In the genomic region with DNA sequence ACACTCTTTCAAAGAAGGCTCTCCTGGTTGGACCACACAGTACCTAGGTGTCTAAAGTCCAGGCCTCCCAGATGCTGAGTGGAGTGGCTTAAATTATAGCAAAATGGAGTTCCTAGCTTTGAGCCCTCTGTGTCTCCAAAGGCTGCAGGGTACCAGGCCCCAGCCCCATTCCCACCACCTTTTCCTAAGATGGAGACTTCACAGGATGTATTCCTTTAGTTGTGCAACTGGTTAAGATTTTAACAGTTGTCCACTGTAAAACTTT, we compare ENCODE assay signal across 11 cellular contexts. TPM values are rescaled to one million over a fixed set of nuclear protein-coding genes. Genes with fewer than 3 reads are reported as not detected.
A peak's percentile ranks its signal among the peaks of the same experiment; 100 is the strongest.
DNase-seq lines count a peak whose midpoint lies in the region; ATAC-seq, FAIRE-seq and TF ChIP-seq lines count a peak whose summit lies in the region.
"Had no signal": no experiment of that assay in that cellular context is flagged by ENCODE, and none has a peak within 500 bp of the region (broad histone marks: within the 10 kb centered on the region; RNA-seq: fewer than 3 reads in every experiment).

No MANE protein-coding gene starts in this region.

- CTCF ChIA-PET in GM12878 (lab: Yijun Ruan, JAX) = interaction anchor here (0.7 to 2.6 kb wide), 5 partner anchors 9 to 168 kb away, joined by 3 to 14 read pairs (median 4); no protein-coding TSS in a partner anchor

- intact Hi-C loops in left cardiac atrium (cut with DNase I) (loop anchor here (2.0 to 10.0 kb wide), 4 partner anchors 165 to 261 kb away; no protein-coding TSS in a partner anchor), GM12878 (cut with micrococcal nuclease; ENCODE audit: unreplicated experiment) (loop anchor here (5.0 kb wide), 1 partner anchor 216 kb away; no protein-coding TSS in a partner anchor), vagina (cut with DNase I) (no loop called here)

- TF ChIP-seq RAD21 in GM12878 (IDR thresholded peaks at IDR 0.05; ENCODE audit: insufficient read depth, low read depth, low read length) = no peak

- DNase-seq in right atrium auricular region (ENCODE audit: low spot score) (no peak), left cardiac atrium (no peak), GM12878 (ENCODE audit: low read depth, low spot score) (no peak), vagina (ENCODE audit: extremely low spot score in 2 of 2) (no peak), DMS114 treated with DMSO at 0.1 percent for 48 hours (lab: John Stamatoyannopoulos, UW; ENCODE audit: unreplicated experiment) (no peak)
- DNase-seq: stimulated activated naive CD4-positive, alpha-beta T cell had no signal

- POLR2A ChIA-PET in GM12878 (lab: Charles Lee) = interaction anchor here (0.9 to 7.5 kb wide), 2 partner anchors 15 to 221 kb away, joined by 3 to 71 read pairs; no protein-coding TSS in a partner anchor

- TF ChIP-seq EP300 in GM12878 (IDR thresholded peaks at IDR 0.05; ENCODE audit: borderline replicate concordance in 1 of 2, control insufficient read depth in 1 of 2, low read depth in 2 of 2, low read length in 2 of 2) = no peak

- TF ChIP-seq POLR2A in GM12878 (IDR thresholded peaks at IDR 0.05; ENCODE audit: low read depth, low read length) = no peak
- no peak for TF ChIP-seq POLR2A in vagina (IDR thresholded peaks at IDR 0.05)

- H3K9ac ChIP-seq in GM12878 (ENCODE audit: control insufficient read depth, insufficient read depth, low read length) = 0 out of 2 replicates have a peak overlapping the region, but pooled peaks have one; percentile 30
- H3K9ac ChIP-seq in mucosa of rectum (ENCODE audit: low read depth in 1 of 2, low read length in 2 of 2) = no peak overlapping the region

- in situ Hi-C loops in GM12878 (cut with MboI) = loop anchor here (10.0 to 25.0 kb wide), 2 partner anchors 229 to 1341 kb away; partner anchors contain the start of genes CXXC1 and MBD1

- no TSS peak for BruUV-seq in GM12878 (replicated peaks; lab: Mats Ljungman, UMichigan)

- H3K4me3 ChIP-seq in right atrium auricular region (peak overlapping the region in 1 of 2 donors; percentile 97), GM12878 (peak overlapping the region; percentile 92), mucosa of rectum (ENCODE audit: low read length in 2 of 2) (peak overlapping the region; percentile 21 to 93), vagina (peak overlapping the region; percentile 72 to 89)
- H3K4me3 ChIP-seq: K562 had no signal

- FAIRE-seq in GM12878 (lab: Jason Lieb, UNC) = no peak
- FAIRE-seq: bronchial epithelial cell, K562 had no signal

- H3K4me2 ChIP-seq in GM12878 (ENCODE audit: control insufficient read depth, insufficient read depth) = peak overlapping the region; percentile 93

- H3K27ac ChIP-seq in right atrium auricular region (peak overlapping the region; percentile 98 to 99), GM12878 (ENCODE audit: control insufficient read depth, insufficient read depth) (peak overlapping the region; percentile 15; the same call in 1 of the 2 replicates), mucosa of rectum (ENCODE audit: low read depth in 2 of 2, low read length in 2 of 2) (peak overlapping the region in 1 of 2 donors; percentile 32), vagina (peak overlapping the region; percentile 94)

- H3K79me2 ChIP-seq in GM12878 (ENCODE audit: control insufficient read depth, insufficient read depth, low read length) = peaks cover 98% of the 10 kb centered on the region

- TF ChIP-seq CTCF in right atrium auricular region (IDR thresholded peaks at IDR 0.05) = no peak
- TF ChIP-seq CTCF in GM12878 (IDR thresholded peaks at IDR 0.05 in 2 of 3, conservative IDR thresholded peaks at IDR 0.05 in 1 of 3; ENCODE audit: control insufficient read depth in 2 of 3, extremely low read depth in 1 of 3, insufficient read depth in 1 of 3, low read depth in 3 of 3, low read length in 3 of 3) = no peak
- no peak for TF ChIP-seq CTCF in vagina (IDR thresholded peaks at IDR 0.05)

- H2AFZ ChIP-seq in GM12878 (ENCODE audit: control insufficient read depth, low read depth, low read length) = no peak overlapping the region

- H3K4me1 ChIP-seq in right atrium auricular region (peaks cover 0 to 74% of the 10 kb centered on the region in 2 donors), GM12878 (ENCODE audit: control insufficient read depth, insufficient read depth, low read length) (peaks cover 24% of the 10 kb centered on the region), mucosa of rectum (ENCODE audit: control insufficient read depth in 2 of 2, insufficient read depth in 2 of 2, low read length in 2 of 2) (peaks cover 61 to 63% of the 10 kb centered on the region in 2 donors), vagina (peaks cover 73% of the 10 kb centered on the region)

- SMC1A ChIA-PET in GM12878 (lab: Charles Lee; ENCODE audit: uncharacterized antibody, unreplicated experiment) = interaction anchor here (1.0 to 5.8 kb wide), 11 partner anchors 9 to 231 kb away, joined by 3 to 55 read pairs (median 14); no protein-coding TSS in a partner anchor

- ATAC-seq in left cardiac atrium (no peak), GM12878 (no peak), GM19455 (IDR thresholded peaks at IDR 0.05; ENCODE audit: unreplicated experiment) (no peak), GM21737 (IDR thresholded peaks at IDR 0.05; ENCODE audit: unreplicated experiment) (no peak)
- ATAC-seq: K562 had no signal

- H3K9me3 ChIP-seq in right atrium auricular region (no peaks in the 10 kb centered on the region), GM12878 (replicated peaks; ENCODE audit: control insufficient read depth, insufficient read depth, low read length) (no peaks in the 10 kb centered on the region), mucosa of rectum (ENCODE audit: control insufficient read depth in 2 of 2, low read length in 2 of 2) (no peaks in the 10 kb centered on the region), vagina (no peaks in the 10 kb centered on the region)

- RAD21 ChIA-PET in GM12878 (lab: Charles Lee; ENCODE audit: unreplicated experiment) = interaction anchor here (1.6 to 4.9 kb wide), 5 partner anchors 8 to 168 kb away, joined by 7 to 41 read pairs (median 17); no protein-coding TSS in a partner anchor

- H4K20me1 ChIP-seq in GM12878 (ENCODE audit: control insufficient read depth, insufficient read depth) = peaks cover 4% of the 10 kb centered on the region; the same call in 1 of the 2 replicates

- H3K27me3 ChIP-seq in right atrium auricular region = no peaks in the 10 kb centered on the region
- H3K27me3 ChIP-seq in GM12878 (replicated peaks in 1 of 2; ENCODE audit: control insufficient read depth in 2 of 2, insufficient read depth in 2 of 2, low read length in 1 of 2) = no peaks in the 10 kb centered on the region
- H3K27me3 ChIP-seq in mucosa of rectum (ENCODE audit: control insufficient read depth in 2 of 2, insufficient read depth in 2 of 2, low read length in 2 of 2) = no peaks in the 10 kb centered on the region
- H3K27me3 ChIP-seq in vagina = no peaks in the 10 kb centered on the region

- peaks cover 21% of the 10 kb centered on the region for H3K36me3 ChIP-seq in right atrium auricular region
- peaks cover 0 to 9% of the 10 kb centered on the region in 2 experiments for H3K36me3 ChIP-seq in GM12878 (ENCODE audit: control insufficient read depth in 2 of 2, insufficient read depth in 2 of 2, low read length in 1 of 2)
- H3K36me3 ChIP-seq in mucosa of rectum (ENCODE audit: control insufficient read depth in 2 of 2, insufficient read depth in 2 of 2, low read length in 2 of 2) = peaks cover 19 to 33% of the 10 kb centered on the region in 2 donors
- peaks cover 0 to 3% of the 10 kb centered on the region in 2 donors for H3K36me3 ChIP-seq in vagina

TF ChIP-seq in GM12878, 131 proteins besides CTCF, POLR2A, EP300 and RAD21 (continues in another document):
- TF ChIP-seq TCF3 (IDR thresholded peaks at IDR 0.05; ENCODE audit: borderline replicate concordance, insufficient read depth, low read depth, low read length) (no peak), HCFC1 (IDR thresholded peaks at IDR 0.05; ENCODE audit: low read length) (no peak), SMAD5 (IDR thresholded peaks at IDR 0.05; ENCODE audit: low read depth) (no peak), HDAC2 (IDR thresholded peaks at IDR 0.05) (no peak), BCL11A (IDR thresholded peaks at IDR 0.05; ENCODE audit: low read depth, low read length) (no peak)
- TF ChIP-seq, protein P1, sequence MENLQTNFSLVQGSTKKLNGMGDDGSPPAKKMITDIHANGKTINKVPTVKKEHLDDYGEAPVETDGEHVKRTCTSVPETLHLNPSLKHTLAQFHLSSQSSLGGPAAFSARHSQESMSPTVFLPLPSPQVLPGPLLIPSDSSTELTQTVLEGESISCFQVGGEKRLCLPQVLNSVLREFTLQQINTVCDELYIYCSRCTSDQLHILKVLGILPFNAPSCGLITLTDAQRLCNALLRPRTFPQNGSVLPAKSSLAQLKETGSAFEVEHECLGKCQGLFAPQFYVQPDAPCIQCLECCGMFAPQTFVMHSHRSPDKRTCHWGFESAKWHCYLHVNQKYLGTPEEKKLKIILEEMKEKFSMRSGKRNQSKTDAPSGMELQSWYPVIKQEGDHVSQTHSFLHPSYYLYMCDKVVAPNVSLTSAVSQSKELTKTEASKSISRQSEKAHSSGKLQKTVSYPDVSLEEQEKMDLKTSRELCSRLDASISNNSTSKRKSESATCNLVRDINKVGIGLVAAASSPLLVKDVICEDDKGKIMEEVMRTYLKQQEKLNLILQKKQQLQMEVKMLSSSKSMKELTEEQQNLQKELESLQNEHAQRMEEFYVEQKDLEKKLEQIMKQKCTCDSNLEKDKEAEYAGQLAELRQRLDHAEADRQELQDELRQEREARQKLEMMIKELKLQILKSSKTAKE (IDR thresholded peaks at IDR 0.05; ENCODE audit: low read depth, poor library complexity, severe bottlenecking) = no peak

RNA-seq across cellular contexts. Expression of gene SMAD7, which starts 4.9 kb away (rescaled TPM):
- 10 to 100 TPM; 55.1 to 98.1 TPM for total RNA-seq in right atrium auricular region
- total RNA-seq in left cardiac atrium = 10 to 100 TPM; 17.1 to 49.0 TPM
- 36.4 and 43.3 TPM in 2 replicates for total RNA-seq in GM12878 (2013; cell fraction: nucleolus; rRNA removed)
- total RNA-seq in GM12878 (2014; rRNA removed) = 11.7 and 14.8 TPM in 2 replicates
- total RNA-seq in GM12878 (2014; rRNA removed; fragmentation: Illumina TruSeq; extraction: Trizol) = 8.4 and 10.3 TPM in 2 replicates
- 13.1 and 14.1 TPM in 2 replicates for total RNA-seq in GM12878 (2021)
- 2.7 TPM for polyA plus RNA-seq in GM12878 (2011; ENCODE audit: low read depth)
- polyA plus RNA-seq in GM12878 (2011; rRNA removed) = 19.0 and 22.5 TPM in 2 replicates
- polyA plus RNA-seq in GM12878 (2011; cell fraction: cytosol; rRNA removed) = 24.3 and 24.7 TPM in 2 replicates
- polyA plus RNA-seq in GM12878 (2011; cell fraction: nucleus; rRNA removed) = 34.6 and 47.7 TPM in 2 replicates
- 7.3 and 8.5 TPM in 2 replicates for polyA plus RNA-seq in GM12878 (2012)
- polyA plus RNA-seq in GM12878 (2014; fragmentation: Illumina TruSeq; extraction: Trizol) = 4.3 and 6.4 TPM in 2 replicates
- polyA plus RNA-seq in GM12878 (2014; fragmentation: Nextera tagmentation; extraction: Ambion mirVana) = 1 to 10 TPM; 1.3 to 1.8 TPM
- 8.6 and 9.7 TPM in 2 replicates for polyA plus RNA-seq in GM12878 (2014; rRNA removed)
- 1 to 10 TPM; 2.0 to 3.8 TPM for polyA plus RNA-seq in GM12878 (2016; fragmentation: Nextera tagmentation; extraction: Ambion mirVana)
- 28.1 and 47.6 TPM in 2 replicates for polyA minus RNA-seq in GM12878 (2011; rRNA and poly(A)+ RNA removed)
- 16.8 and 23.7 TPM in 2 replicates for polyA minus RNA-seq in GM12878 (2011; cell fraction: cytosol; rRNA and poly(A)+ RNA removed)
- polyA minus RNA-seq in GM12878 (2011; cell fraction: nucleus; rRNA and poly(A)+ RNA removed) = 23.5 and 38.0 TPM in 2 replicates
- 34.1 TPM for total RNA-seq in vagina
